In genomic region chr20:31594002-31594557, GRCh38 we compare ENCODE assay signal across 15 cellular contexts. TPM values are rescaled to one million over a fixed set of nuclear protein-coding genes. Genes with fewer than 3 reads are reported as not detected.
DNase-seq lines count a peak whose midpoint lies in the region; ATAC-seq, FAIRE-seq and TF ChIP-seq lines count a peak whose summit lies in the region.
"Had no signal": no experiment of that assay in that cellular context is flagged by ENCODE, and none has a peak within 500 bp of the region (broad histone marks: within the 10 kb centered on the region; RNA-seq: fewer than 3 reads in every experiment).

No MANE protein-coding gene starts in this region.

- intact Hi-C loops in HepG2 (cut with micrococcal nuclease; ENCODE audit: unreplicated experiment) = loop anchor here (2.0 kb wide), 1 partner anchor 17 kb away; no protein-coding TSS in a partner anchor
- intact Hi-C loops in right lobe of liver (cut with DNase I) = no loop called here
- intact Hi-C loops in naive thymus-derived CD4-positive, alpha-beta T cell (cut with micrococcal nuclease) = no loop called here
- intact Hi-C loops in testis (cut with DNase I; ENCODE audit: low total_unique reads) = no loop called here

- ATAC-seq in HepG2 (peak; percentile 5), right lobe of liver (no peak)
- ATAC-seq in naive thymus-derived CD4-positive, alpha-beta T cell = no peak
- ATAC-seq: natural killer cell had no signal

- peak overlapping the region; percentile 90 for H3K27ac ChIP-seq in HepG2 (ENCODE audit: extremely low read length, insufficient read depth, low read length)
- peak overlapping the region in 1 of 3 donors; percentile 1 for H3K27ac ChIP-seq in right lobe of liver
- peak overlapping the region; percentile 92 for H3K27ac ChIP-seq in epithelial cell of prostate
- H3K27ac ChIP-seq in naive thymus-derived CD4-positive, alpha-beta T cell (ENCODE audit: low read depth, low read length) = no peak overlapping the region
- peak overlapping the region in 1 of 2 donors; percentile 41 for H3K27ac ChIP-seq in testis

- peaks cover 17% of the 10 kb centered on the region for H3K79me2 ChIP-seq in HepG2 (ENCODE audit: insufficient read depth, low read length)

- no peaks in the 10 kb centered on the region for H3K9me3 Mint-ChIP-seq in nephron
- no peaks in the 10 kb centered on the region for H3K9me3 Mint-ChIP-seq in naive thymus-derived CD4-positive, alpha-beta T cell
- H3K9me3 Mint-ChIP-seq: activated T-cell treated with anti-CD3 and anti-CD28 coated beads, Interleukin-2, amount 50 U/mL, for 72 hours; natural killer cell had no signal

- H3K27ac Mint-ChIP-seq in nephron = peak overlapping the region; percentile 86 to 96 (median 95)
- no peak overlapping the region for H3K27ac Mint-ChIP-seq in naive thymus-derived CD4-positive, alpha-beta T cell
- H3K27ac Mint-ChIP-seq: activated T-cell treated with anti-CD3 and anti-CD28 coated beads, Interleukin-2, amount 50 U/mL, for 72 hours; natural killer cell had no signal

- H3K4me3 ChIP-seq in HepG2 (replicated peaks in 1 of 3; ENCODE audit: insufficient read depth in 1 of 3, low read depth in 2 of 3, low read length in 3 of 3) (peak overlapping the region; percentile 48 to 74 (median 63)), right lobe of liver (no peak overlapping the region), testis (no peak overlapping the region)
- H3K4me3 ChIP-seq in naive thymus-derived CD4-positive, alpha-beta T cell (ENCODE audit: low read length) = no peak overlapping the region

- no peak overlapping the region for H2AFZ ChIP-seq in HepG2 (ENCODE audit: low read length)

- POLR2A ChIA-PET in HepG2 (lab: Yijun Ruan, JAX) = interaction anchor here (1.0 to 12.7 kb wide), 11 partner anchors 12 to 47 kb away, joined by 3 to 362 read pairs (median 16); partner anchors contain the start of gene ID1
- POLR2A ChIA-PET in naive thymus-derived CD4-positive, alpha-beta T cell (lab: Charles Lee) = no interaction called here

- TF ChIP-seq EP300 in HepG2 (IDR thresholded peaks at IDR 0.05; ENCODE audit: low read depth in 2 of 2, low read length in 2 of 2) = no peak
- no peak for TF ChIP-seq EP300 in HepG2 (CRISPR knock-in tag; IDR thresholded peaks at IDR 0.05; ENCODE audit: borderline replicate concordance)

- no TSS peak for BruUV-seq in HepG2 (replicated peaks; lab: Mats Ljungman, UMichigan)

- TF ChIP-seq POLR2A in HepG2 (IDR thresholded peaks at IDR 0.05; ENCODE audit: insufficient read depth in 1 of 2, low read depth in 2 of 2, low read length in 2 of 2) (no peak), right lobe of liver (IDR thresholded peaks at IDR 0.05) (no peak), testis (IDR thresholded peaks at IDR 0.05) (no peak)

- peaks cover 73% of the 10 kb centered on the region for H3K4me1 ChIP-seq in HepG2 (ENCODE audit: insufficient read depth, low read length)
- H3K4me1 ChIP-seq in right lobe of liver = peaks cover 0 to 6% (median 2%) of the 10 kb centered on the region in 4 donors
- H3K4me1 ChIP-seq in naive thymus-derived CD4-positive, alpha-beta T cell (ENCODE audit: control insufficient read depth in 2 of 2, insufficient read depth in 2 of 2, low read length in 2 of 2) = no peaks in the 10 kb centered on the region
- peaks cover 8% of the 10 kb centered on the region for H3K4me1 ChIP-seq in testis

- DNase-seq in HepG2 (ENCODE audit: low spot score) = no peak
- no peak for DNase-seq in right lobe of liver
- DNase-seq in epithelial cell of prostate (ENCODE audit: low read depth, low spot score) = no peak
- DNase-seq in naive thymus-derived CD4-positive, alpha-beta T cell = no peak
- DNase-seq in testis = no peak
- DNase-seq in NCI-H1417 treated with DMSO at 0.1 percent for 48 hours (lab: John Stamatoyannopoulos, UW) = no peak
- DNase-seq in urothelium cell line (ENCODE audit: low spot score) = no peak
- DNase-seq: AML-193, amniotic stem cell, natural killer cell, substantia nigra had no signal

- peak overlapping the region; percentile 78 for H3K9ac ChIP-seq in HepG2 (ENCODE audit: insufficient read depth, low read depth, low read length)

- no peak overlapping the region for H3K4me3 Mint-ChIP-seq in nephron
- H3K4me3 Mint-ChIP-seq in naive thymus-derived CD4-positive, alpha-beta T cell = no peak overlapping the region
- H3K4me3 Mint-ChIP-seq: activated T-cell treated with anti-CD3 and anti-CD28 coated beads, Interleukin-2, amount 50 U/mL, for 72 hours; natural killer cell had no signal

- no peaks in the 10 kb centered on the region for H3K36me3 Mint-ChIP-seq in nephron (ENCODE audit: low read depth)
- H3K36me3 Mint-ChIP-seq in naive thymus-derived CD4-positive, alpha-beta T cell = no peaks in the 10 kb centered on the region
- H3K36me3 Mint-ChIP-seq: natural killer cell had no signal

- no peaks in the 10 kb centered on the region for H3K27me3 Mint-ChIP-seq in nephron (ENCODE audit: low read depth)
- H3K27me3 Mint-ChIP-seq in naive thymus-derived CD4-positive, alpha-beta T cell = peaks cover 0 to 13% (median 0%) of the 10 kb centered on the region in 5 donors

- no peak for TF ChIP-seq CTCF in HepG2 (CRISPR knock-in tag; IDR thresholded peaks at IDR 0.05)
- no peak for TF ChIP-seq CTCF in right lobe of liver (IDR thresholded peaks at IDR 0.05)
- TF ChIP-seq CTCF in nephron (IDR thresholded peaks at IDR 0.05; ENCODE audit: unreplicated experiment in 3 of 3) = no peak
- TF ChIP-seq CTCF in testis (IDR thresholded peaks at IDR 0.05) = no peak

- H3K9me3 ChIP-seq in HepG2 (ENCODE audit: low read length) (no peaks in the 10 kb centered on the region), right lobe of liver (no peaks in the 10 kb centered on the region), testis (no peaks in the 10 kb centered on the region)
- H3K9me3 ChIP-seq in naive thymus-derived CD4-positive, alpha-beta T cell (ENCODE audit: control insufficient read depth in 2 of 3, low read length in 3 of 3) = no peaks in the 10 kb centered on the region

- H4K20me1 ChIP-seq in HepG2 (ENCODE audit: insufficient read depth, low read length) = no peaks in the 10 kb centered on the region

- peak overlapping the region; percentile 78 for H3K4me2 ChIP-seq in HepG2 (ENCODE audit: low read depth, low read length)

- FAIRE-seq in HepG2 (lab: Jason Lieb, UNC) (no peak), urothelium cell line (lab: Jason Lieb, UNC) (no peak)

- H3K4me1 Mint-ChIP-seq in nephron = peaks cover 16% of the 10 kb centered on the region
- peaks cover 0 to 4% (median 0%) of the 10 kb centered on the region in 7 donors for H3K4me1 Mint-ChIP-seq in naive thymus-derived CD4-positive, alpha-beta T cell

- in situ Hi-C loops in HepG2 (cut with HindIII; ENCODE audit: extremely low pct_ligation_motif_present, low pct_unique_long_range_greater_than_20kb) = no loop called here

- CTCF ChIA-PET in HepG2 (lab: Yijun Ruan, JAX; ENCODE audit: low intra/inter-chr PET ratio, low total read pairs) = interaction anchor here (1.0 to 1.4 kb wide), 2 partner anchors 18 to 25 kb away, joined by 3 to 11 read pairs; no protein-coding TSS in a partner anchor
- CTCF ChIA-PET in naive thymus-derived CD4-positive, alpha-beta T cell (lab: Charles Lee) = no interaction called here

- TF ChIP-seq RAD21 in HepG2 (CRISPR knock-in tag; IDR thresholded peaks at IDR 0.05) = no peak

- no peaks in the 10 kb centered on the region for H3K36me3 ChIP-seq in HepG2 (replicated peaks in 1 of 2; ENCODE audit: control insufficient read depth in 1 of 2, insufficient read depth in 2 of 2, low read length in 2 of 2)
- H3K36me3 ChIP-seq in right lobe of liver = no peaks in the 10 kb centered on the region
- H3K36me3 ChIP-seq in naive thymus-derived CD4-positive, alpha-beta T cell (ENCODE audit: control insufficient read depth in 2 of 3, insufficient read depth in 3 of 3, low read length in 3 of 3) = no peaks in the 10 kb centered on the region
- H3K36me3 ChIP-seq in testis (ENCODE audit: low read depth, missing control alignments) = no peaks in the 10 kb centered on the region

- H3K27me3 ChIP-seq in HepG2 (ENCODE audit: control insufficient read depth in 1 of 2, insufficient read depth in 2 of 2, low read length in 2 of 2) (no peaks in the 10 kb centered on the region; a peak in 1 of 5 replicates), right lobe of liver (no peaks in the 10 kb centered on the region), testis (no peaks in the 10 kb centered on the region)
- no peaks in the 10 kb centered on the region for H3K27me3 ChIP-seq in naive thymus-derived CD4-positive, alpha-beta T cell (ENCODE audit: control insufficient read depth in 2 of 2, insufficient read depth in 2 of 2, low read length in 2 of 2)

- 53% methylated on average over 13 of the region's 13 CpGs for WGBS in HepG2 (ENCODE audit: low lambda C conversion rate)
- WGBS in right lobe of liver (ENCODE audit: insufficient coverage, low coverage, low lambda C conversion rate, missing lambda C conversion rate) = 92% methylated on average over 5 of the region's 13 CpGs
- WGBS in testis, 2 donors = 89 to 92% methylated on average over 11 to 13 of the region's 13 CpGs

RNA-seq across cellular contexts. Expression of gene ID1, which starts 11.0 kb away (rescaled TPM):
- total RNA-seq in HepG2 (2016; rRNA removed; fragmentation: Illumina TruSeq; extraction: Trizol) (315 and 419 TPM in 2 replicates), right lobe of liver (100 to 1,000 TPM in 2 of 6 experiments, 10 to 100 TPM in 4; 12.9 to 300 (median 35.0) TPM), testis (100 to 1,000 TPM; 124 to 128 TPM)
- total RNA-seq in HepG2 (2016; cell fraction: cytosol; rRNA removed; fragmentation: Illumina TruSeq; extraction: Trizol; ENCODE audit: low read depth) = 421 and 422 TPM in 2 replicates
- 297 and 421 TPM in 2 replicates for total RNA-seq in HepG2 (2016; cell fraction: insoluble cytoplasmic fraction; rRNA removed; fragmentation: Illumina TruSeq; extraction: Trizol)
- total RNA-seq in HepG2 (2016; cell fraction: membrane; rRNA removed; fragmentation: Illumina TruSeq; extraction: Trizol) = 329 and 339 TPM in 2 replicates
- 273 and 295 TPM in 2 replicates for total RNA-seq in HepG2 (2016; cell fraction: nucleus; rRNA removed; fragmentation: Illumina TruSeq; extraction: Trizol)
- polyA plus RNA-seq in HepG2 (2011; rRNA removed) (258 and 320 TPM in 2 replicates), testis (ENCODE audit: insufficient read depth, low read depth, low replicate concordance) (18.7 TPM)
- polyA plus RNA-seq in HepG2 (2011; cell fraction: cytosol; rRNA removed) = 494 and 1,223 TPM in 2 replicates
- polyA plus RNA-seq in HepG2 (2011; cell fraction: nucleus; rRNA removed) = 541 and 1,398 TPM in 2 replicates
- polyA plus RNA-seq in HepG2 (2012) = 119 and 147 TPM in 2 replicates
- 99.0 and 102 TPM in 2 replicates for polyA plus RNA-seq in HepG2 (2016; cell fraction: cytosol; fragmentation: Illumina TruSeq; extraction: Trizol; ENCODE audit: low read depth)
- 273 and 282 TPM in 2 replicates for polyA plus RNA-seq in HepG2 (2016; cell fraction: insoluble cytoplasmic fraction; fragmentation: Illumina TruSeq; extraction: Trizol; ENCODE audit: low read depth)
- 104 TPM in 2 replicates for polyA plus RNA-seq in HepG2 (2016; cell fraction: membrane; fragmentation: Illumina TruSeq; extraction: Trizol; ENCODE audit: low read depth)
- polyA plus RNA-seq in HepG2 (2016; cell fraction: nucleus; fragmentation: Illumina TruSeq; extraction: Trizol; ENCODE audit: insufficient read depth, low read depth) = 496 and 499 TPM in 2 replicates
- 259 and 709 TPM in 2 replicates for polyA minus RNA-seq in HepG2 (2011; rRNA and poly(A)+ RNA removed; ENCODE audit: low replicate concordance)
- 242 and 434 TPM in 2 replicates for polyA minus RNA-seq in HepG2 (2011; cell fraction: cytosol; rRNA and poly(A)+ RNA removed)
- 194 and 456 TPM in 2 replicates for polyA minus RNA-seq in HepG2 (2011; cell fraction: nucleus; rRNA and poly(A)+ RNA removed)
- total RNA-seq in naive thymus-derived CD4-positive, alpha-beta T cell = 10 to 100 TPM in 1 of 5 experiments, 1 to 10 TPM in 1, under 1 TPM in 3; 0.41 to 16.9 (median 0.62) TPM
- not detected for polyA plus RNA-seq in naive thymus-derived CD4-positive, alpha-beta T cell

RNA-seq across cellular contexts. Expression of gene COX4I2, which starts 43.6 kb away (rescaled TPM):
- total RNA-seq in HepG2 (2016; rRNA removed; fragmentation: Illumina TruSeq; extraction: Trizol) (not detected in 2 replicates), right lobe of liver (not detected), testis (1 to 10 TPM; 6.0 to 6.1 TPM)
- not detected in 2 replicates for total RNA-seq in HepG2 (2016; cell fraction: cytosol; rRNA removed; fragmentation: Illumina TruSeq; extraction: Trizol; ENCODE audit: low read depth)
- total RNA-seq in HepG2 (2016; cell fraction: insoluble cytoplasmic fraction; rRNA removed; fragmentation: Illumina TruSeq; extraction: Trizol) = not detected in 2 replicates
- not detected in 2 replicates for total RNA-seq in HepG2 (2016; cell fraction: membrane; rRNA removed; fragmentation: Illumina TruSeq; extraction: Trizol)
- total RNA-seq in HepG2 (2016; cell fraction: nucleus; rRNA removed; fragmentation: Illumina TruSeq; extraction: Trizol) = not detected in 2 replicates
- polyA plus RNA-seq in HepG2 (2011; rRNA removed) (0.74 and 1.1 TPM in 2 replicates), testis (ENCODE audit: insufficient read depth, low read depth, low replicate concordance) (2.2 TPM)
- 0.97 and 1.4 TPM in 2 replicates for polyA plus RNA-seq in HepG2 (2011; cell fraction: cytosol; rRNA removed)
- polyA plus RNA-seq in HepG2 (2011; cell fraction: nucleus; rRNA removed) = 0.31 TPM in 1 of 2 replicates, not detected in the other
- polyA plus RNA-seq in HepG2 (2012) = 0.61 and 0.68 TPM in 2 replicates
- not detected in 2 replicates for polyA plus RNA-seq in HepG2 (2016; cell fraction: cytosol; fragmentation: Illumina TruSeq; extraction: Trizol; ENCODE audit: low read depth)
- not detected in 2 replicates for polyA plus RNA-seq in HepG2 (2016; cell fraction: insoluble cytoplasmic fraction; fragmentation: Illumina TruSeq; extraction: Trizol; ENCODE audit: low read depth)
- polyA plus RNA-seq in HepG2 (2016; cell fraction: membrane; fragmentation: Illumina TruSeq; extraction: Trizol; ENCODE audit: low read depth) = not detected in 2 replicates
- polyA plus RNA-seq in HepG2 (2016; cell fraction: nucleus; fragmentation: Illumina TruSeq; extraction: Trizol; ENCODE audit: insufficient read depth, low read depth) = not detected in 2 replicates
- polyA minus RNA-seq in HepG2 (2011; rRNA and poly(A)+ RNA removed; ENCODE audit: low replicate concordance) = not detected in 2 replicates
- not detected in 2 replicates for polyA minus RNA-seq in HepG2 (2011; cell fraction: cytosol; rRNA and poly(A)+ RNA removed)
- not detected in 2 replicates for polyA minus RNA-seq in HepG2 (2011; cell fraction: nucleus; rRNA and poly(A)+ RNA removed)
- total RNA-seq in naive thymus-derived CD4-positive, alpha-beta T cell = not detected
- polyA plus RNA-seq in naive thymus-derived CD4-positive, alpha-beta T cell = not detected
- total RNA-seq: activated T-cell treated with anti-CD3 and anti-CD28 coated beads, Interleukin-2, amount 50 U/mL, for 72 hours; fibroblast of villous mesenchyme; natural killer cell; T-helper 1 cell treated with Interleukin-12 subunit alpha and Interleukin-12 subunit beta and Interleukin-4 antibody, amounts not matched to agents 30 ng/mL and 1 ng/mL, for 36 hours had no signal

Comparison
In these comparisons a context has a peak if more than half of its experiments do, and no peak if none do; other contexts are left out.
1. H3K4me3 ChIP-seq: peak in HepG2 (3 of 3); none in right lobe of liver (0 of 3), naive thymus-derived CD4-positive, alpha-beta T cell (single experiment) and testis (0 of 2).
2. H3K27ac Mint-ChIP-seq: peak in nephron (3 of 3); none in naive thymus-derived CD4-positive, alpha-beta T cell (0 of 9).